Comparison of ENCODE assay signal across 7 cellular contexts in genomic region chr3:174147798-174148197, GRCh38.
"Had no signal": no experiment of that assay in that cellular context is flagged by ENCODE, and none has a peak within 500 bp of the region (broad histone marks: within the 10 kb centered on the region; RNA-seq: fewer than 3 reads in every experiment).

No MANE protein-coding gene starts in this region.

- H3K27ac ChIP-seq: GM23248 had no signal

- H3K9ac ChIP-seq: GM23248 had no signal

- H3K4me3 ChIP-seq: GM23248, K562 had no signal

- H3K27ac Mint-ChIP-seq: H9 had no signal

- H3K4me3 Mint-ChIP-seq: H9 had no signal

- DNase-seq: GM23248, GOT3, HCEC 1CT, IMR-90, KG1 had no signal
